In the genomic region with DNA sequence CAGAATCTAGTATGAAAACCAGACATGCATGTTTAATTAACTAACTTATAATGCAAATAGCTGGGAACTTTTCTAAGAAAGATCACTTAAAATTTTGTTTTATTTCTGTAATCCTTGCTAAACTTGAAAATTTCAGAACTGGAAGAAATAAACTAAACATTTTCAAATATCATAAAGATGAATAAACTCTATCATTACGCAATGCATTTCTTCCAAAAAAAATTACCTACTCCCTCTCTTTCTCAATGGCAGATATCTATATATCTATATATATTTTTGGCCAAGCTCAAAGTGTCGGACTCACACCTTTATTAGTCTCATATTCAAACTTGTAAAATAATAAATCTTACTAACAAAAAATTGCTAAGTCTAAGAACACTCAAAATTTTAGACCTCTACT, we compare ENCODE assay signal across 32 cellular contexts.
"Had no signal": no experiment of that assay in that cellular context is flagged by ENCODE, and none has a peak within 500 bp of the region (broad histone marks: within the 10 kb centered on the region; RNA-seq: fewer than 3 reads in every experiment).

No MANE protein-coding gene starts in this region.

- ATAC-seq: activated CD4-positive, alpha-beta T cell treated with anti-CD3 and anti-CD28 coated beads for 36 hours; activated CD4-positive, CD25-positive, alpha-beta regulatory T cell treated with anti-CD3 and anti-CD28 coated beads, Interleukin-2, amount 50 U/mL, for 24 hours; activated CD8-positive, alpha-beta memory T cell treated with anti-CD3 and anti-CD28 coated beads, Interleukin-2, amount 10 ng/mL, durations not matched to agents 7 days and 5 days; activated CD8-positive, alpha-beta T cell treated with anti-CD3 and anti-CD28 coated beads, Interleukin-2, amount 10 ng/mL, durations not matched to agents 7 days and 5 days; activated naive CD8-positive, alpha-beta T cell treated with anti-CD3 and anti-CD28 coated beads, Interleukin-2, amount 50 U/mL, for 24 hours; body of pancreas; WTC11 had no signal

- H3K4me1 ChIP-seq: body of pancreas, breast epithelium had no signal

- H3K36me3 ChIP-seq: brain microvascular endothelial cell, breast epithelium, WERI-Rb-1 had no signal

- H3K27ac ChIP-seq: body of pancreas, brain microvascular endothelial cell, breast epithelium, WERI-Rb-1 had no signal

- H3K27me3 ChIP-seq: body of pancreas, brain microvascular endothelial cell, breast epithelium had no signal

- FAIRE-seq: astrocyte had no signal

- H3K9me3 ChIP-seq: body of pancreas, breast epithelium had no signal

- DNase-seq: activated CD4-positive, alpha-beta memory T cell treated with anti-CD3 and anti-CD28 coated beads, Interleukin-2, amount 10 ng/mL, durations not matched to agents 7 days and 5 days; activated CD4-positive, alpha-beta T cell treated with anti-CD3 and anti-CD28 coated beads for 1 hour; activated CD4-positive, alpha-beta T cell treated with anti-CD3 and anti-CD28 coated beads for 36 hours; activated CD4-positive, alpha-beta T cell treated with anti-CD3 and anti-CD28 coated beads for 48 hours; activated CD4-positive, alpha-beta T cell treated with anti-CD3 and anti-CD28 coated beads, Interleukin-2, amount 10 ng/mL, durations not matched to agents 7 days and 5 days; activated CD4-positive, alpha-beta T cell treated with anti-CD3 and anti-CD28 coated beads, Interleukin-2, amount 50 U/mL, for 48 hours; activated CD4-positive, CD25-positive, alpha-beta regulatory T cell; activated CD8-positive, alpha-beta memory T cell treated with anti-CD3 and anti-CD28 coated beads for 24 hours; activated CD8-positive, alpha-beta memory T cell treated with anti-CD3 and anti-CD28 coated beads, Interleukin-2, amount 10 ng/mL, durations not matched to agents 7 days and 5 days; activated CD8-positive, alpha-beta memory T cell treated with anti-CD3 and anti-CD28 coated beads, Interleukin-2, amount 50 U/mL, for 48 hours; activated CD8-positive, alpha-beta T cell treated with anti-CD3 and anti-CD28 coated beads, Interleukin-2, amount 10 ng/mL, durations not matched to agents 7 days and 5 days; activated effector memory CD4-positive, alpha-beta T cell treated with Interleukin-2 at 50 U/mL for 16 hours; activated gamma-delta T cell; activated naive CD4-positive, alpha-beta T cell treated with anti-CD3 and anti-CD28 coated beads, Interleukin-2, amount 10 ng/mL, durations not matched to agents 7 days and 5 days; activated naive CD4-positive, alpha-beta T cell treated with Interleukin-2 at 50 U/mL for 16 hours; activated naive CD8-positive, alpha-beta T cell treated with anti-CD3 and anti-CD28 coated beads, Interleukin-2, amount 10 ng/mL, durations not matched to agents 7 days and 5 days; activated naive CD8-positive, alpha-beta T cell treated with anti-CD3 and anti-CD28 coated beads, Interleukin-2, amount 50 U/mL, for 24 hours; activated T-cell treated with anti-CD3 and anti-CD28 coated beads, Interleukin-2, amount 50 U/mL, for 24 hours; activated T-cell treated with anti-CD3 and anti-CD28 coated beads, Interleukin-2, amount 50 U/mL, for 48 hours; amygdala; aorta; body of pancreas; brain microvascular endothelial cell; central memory CD4-positive, alpha-beta T cell; T-helper 1 cell; T-helper 2 cell; T-helper 9 cell; WERI-Rb-1 had no signal

- H3K4me3 ChIP-seq: body of pancreas, breast epithelium had no signal
